In genomic region chr1:145884675-145885074, GRCh38 we compare ENCODE assay signal across 11 cellular contexts. TPM values are rescaled to one million over a fixed set of nuclear protein-coding genes. Genes with fewer than 3 reads are reported as not detected.
DNase-seq lines count a peak whose midpoint lies in the region; ATAC-seq and TF ChIP-seq lines count a peak whose summit lies in the region.
"Had no signal": no experiment of that assay in that cellular context is flagged by ENCODE, and none has a peak within 500 bp of the region (broad histone marks: within the 10 kb centered on the region; RNA-seq: fewer than 3 reads in every experiment).

No MANE protein-coding gene starts in this region.

- H4K20me1 ChIP-seq in IMR-90 (ENCODE audit: insufficient read depth, low read length) = no peaks in the 10 kb centered on the region

- TF ChIP-seq RAD21 in IMR-90 (IDR thresholded peaks at IDR 0.05; ENCODE audit: low read length) = no peak

- peaks cover 17% of the 10 kb centered on the region for H3K27me3 Mint-ChIP-seq in CD8-positive, alpha-beta T cell (ENCODE audit: low read depth)
- peaks cover 38% of the 10 kb centered on the region for H3K27me3 Mint-ChIP-seq in nephron (ENCODE audit: low read depth)

- H3K9me3 Mint-ChIP-seq in CD8-positive, alpha-beta T cell = no peaks in the 10 kb centered on the region
- no peaks in the 10 kb centered on the region for H3K9me3 Mint-ChIP-seq in nephron

- no peak overlapping the region for H3K14ac ChIP-seq in IMR-90 (replicated peaks; ENCODE audit: low read depth, low read length)

- no peak overlapping the region for H3K9ac ChIP-seq in IMR-90 (ENCODE audit: low read depth, low read length)

- in situ Hi-C loops in IMR-90 (cut with MboI; ENCODE audit: low sequenced_read_pairs) = no loop called here

- no peak overlapping the region for H3K18ac ChIP-seq in IMR-90 (ENCODE audit: low read depth, low read length)

- H2BK15ac ChIP-seq in IMR-90 (ENCODE audit: low read depth, low read length) = no peak overlapping the region

- H3K4me1 Mint-ChIP-seq in CD8-positive, alpha-beta T cell (ENCODE audit: low read depth) = peaks cover 17% of the 10 kb centered on the region
- peaks cover 35% of the 10 kb centered on the region for H3K4me1 Mint-ChIP-seq in nephron

- H3K4ac ChIP-seq in IMR-90 (ENCODE audit: low read depth, low read length) = no peak overlapping the region

- TF ChIP-seq POLR2A in IMR-90 (IDR thresholded peaks at IDR 0.05; ENCODE audit: low read depth, low read length) = no peak

- no peaks in the 10 kb centered on the region for H3K27me3 ChIP-seq in CD8-positive, alpha-beta T cell (ENCODE audit: insufficient read depth, low read length)
- H3K27me3 ChIP-seq in IMR-90 (ENCODE audit: control insufficient read depth, insufficient read depth, low read length) = peaks cover 5% of the 10 kb centered on the region; the same call in 1 of the 2 replicates

- no peak for ATAC-seq in CD8-positive, alpha-beta T cell
- ATAC-seq in IMR-90 (ENCODE audit: low read depth) (no peak), GM18502 (IDR thresholded peaks at IDR 0.05; ENCODE audit: poor library complexity, unreplicated experiment) (no peak), GM18498 (IDR thresholded peaks at IDR 0.05; ENCODE audit: unreplicated experiment) (no peak)

- H3K56ac ChIP-seq in IMR-90 (ENCODE audit: extremely low read depth, insufficient read depth, low read length) = no peak overlapping the region

- H2BK20ac ChIP-seq in IMR-90 (ENCODE audit: low read depth, low read length) = no peak overlapping the region

- H2BK120ac ChIP-seq in IMR-90 (ENCODE audit: low read depth, low read length) = no peak overlapping the region

- no peak for DNase-seq in CD8-positive, alpha-beta T cell
- DNase-seq in IMR-90 (peak; percentile 65), dermis blood vessel endothelial cell (peak; percentile 69), cerebellum (ENCODE audit: low spot score) (no peak), NCI-H446 treated with DMSO at 0.1 percent for 48 hours (lab: John Stamatoyannopoulos, UW) (no peak)
- DNase-seq: activated gamma-delta T cell; NCI-H1930; stimulated activated CD4-positive, alpha-beta T cell treated with anti-CD3 and anti-CD28 coated beads, Interleukin-15, amount 100 ng/mL, for 24 hours had no signal

- no peak overlapping the region for H3K4me2 ChIP-seq in IMR-90 (ENCODE audit: low read depth, low read length)

- H3K36me3 Mint-ChIP-seq in CD8-positive, alpha-beta T cell = no peaks in the 10 kb centered on the region
- H3K36me3 Mint-ChIP-seq in nephron (ENCODE audit: low read depth) = no peaks in the 10 kb centered on the region

- no peaks in the 10 kb centered on the region for H3K36me3 ChIP-seq in CD8-positive, alpha-beta T cell (ENCODE audit: insufficient read depth, low read length)
- no peaks in the 10 kb centered on the region for H3K36me3 ChIP-seq in IMR-90 (ENCODE audit: control insufficient read depth, insufficient read depth, low read length)

- no peak for TF ChIP-seq CTCF in CD8-positive, alpha-beta T cell (IDR thresholded peaks at IDR 0.05)
- TF ChIP-seq CTCF in IMR-90 (conservative IDR thresholded peaks at IDR 0.05; ENCODE audit: low read depth, low read length) = no peak
- no peak for TF ChIP-seq CTCF in nephron (IDR thresholded peaks at IDR 0.05; ENCODE audit: unreplicated experiment in 3 of 3)

- no peak overlapping the region for H4K8ac ChIP-seq in IMR-90 (ENCODE audit: low read depth in 2 of 2, low read length in 2 of 2)

- H3K23ac ChIP-seq in IMR-90 (ENCODE audit: low read depth, low read length) = 0 out of 2 replicates have a peak overlapping the region, but pooled peaks have one; percentile 3

- WGBS in IMR-90 (ENCODE audit: extremely low coverage in 2 of 2, insufficient read length in 1 of 2), 2 experiments = 60% methylated on average over 1 of the region's 1 CpG; no CpG with 5 or more reads in 1 of the 2 experiments

- intact Hi-C loops in CD8-positive, alpha-beta T cell (cut with DNase I, micrococcal nuclease) = loop anchor here (1.0 to 5.0 kb wide), 4 partner anchors 25 to 40 kb away; partner anchors contain the start of genes NUDT17 (in 2 of the 2), PEX11B (in 1 of the 2) and PIAS3 (in 1 of the 2)
- intact Hi-C loops in IMR-90 (cut with micrococcal nuclease) = no loop called here

- dilution Hi-C loops in IMR-90 (cut with HindIII; ENCODE audit: low sequenced_read_pairs, unreplicated experiment) = no loop called here

- H3K9me1 ChIP-seq in IMR-90 (ENCODE audit: insufficient read depth, low read length) = 0 out of 2 replicates have a peak, but pooled peaks cover 3% of the 10 kb centered on the region

- H4K5ac ChIP-seq in IMR-90 (ENCODE audit: low read depth, low read length) = no peak overlapping the region

- H3K79me1 ChIP-seq in IMR-90 (ENCODE audit: low read depth in 1 of 2, low read length in 2 of 2) = no peaks in the 10 kb centered on the region

- no peak overlapping the region for H3K4me3 ChIP-seq in CD8-positive, alpha-beta T cell (ENCODE audit: low read depth, low read length)
- no peak overlapping the region for H3K4me3 ChIP-seq in IMR-90 (ENCODE audit: insufficient read depth, low read depth, low read length)

- H2BK5ac ChIP-seq in IMR-90 (ENCODE audit: low read depth, low read length, poor library complexity, severe bottlenecking) = no peak overlapping the region

- no peak overlapping the region for H4K91ac ChIP-seq in IMR-90 (ENCODE audit: insufficient read depth, low read depth, low read length)

- peak overlapping the region; percentile 81 for H3K4me3 Mint-ChIP-seq in CD8-positive, alpha-beta T cell
- peak overlapping the region; percentile 76 to 87 (median 78) for H3K4me3 Mint-ChIP-seq in nephron

- peak overlapping the region; percentile 45 for H2AFZ ChIP-seq in IMR-90 (replicated peaks; ENCODE audit: low read length, poor library complexity)

- peaks cover 8% of the 10 kb centered on the region for H3K4me1 ChIP-seq in CD8-positive, alpha-beta T cell (ENCODE audit: insufficient read depth, low read length)
- 0 out of 2 replicates have a peak, but pooled peaks cover 3% of the 10 kb centered on the region for H3K4me1 ChIP-seq in IMR-90 (ENCODE audit: control insufficient read depth, insufficient read depth, low read length)

- POLR2A ChIA-PET in CD8-positive, alpha-beta T cell (lab: Charles Lee) = interaction anchor here (0.9 to 1.1 kb wide), 2 partner anchors 40 to 43 kb away, joined by 3 read pairs; partner anchors contain the start of genes NUDT17 and RBM8A
- POLR2A ChIA-PET in IMR-90 (lab: Charles Lee; ENCODE audit: unreplicated experiment) = interaction anchor here (0.8 kb wide), 1 partner anchor 26 kb away, joined by 5 read pairs; no protein-coding TSS in a partner anchor

- no peak overlapping the region for H2AK9ac ChIP-seq in IMR-90 (replicated peaks; ENCODE audit: low read depth, low read length, poor library complexity)

- H2AK5ac ChIP-seq in IMR-90 (ENCODE audit: low read depth, low read length) = no peak overlapping the region

- BruUV-seq in IMR-90 (replicated peaks; lab: Mats Ljungman, UMichigan) = no TSS peak

- CTCF ChIA-PET in CD8-positive, alpha-beta T cell (lab: Charles Lee) = interaction anchor here (0.9 to 9.6 kb wide), 4 partner anchors 12 to 79 kb away, joined by 3 to 75 read pairs (median 4); partner anchors contain the start of genes ITGA10 and NUDT17
- CTCF ChIA-PET in IMR-90 (lab: Yijun Ruan, JAX) = no interaction called here

- H3K27ac Mint-ChIP-seq in CD8-positive, alpha-beta T cell = no peak overlapping the region
- no peak overlapping the region for H3K27ac Mint-ChIP-seq in nephron

- H3K27ac ChIP-seq in CD8-positive, alpha-beta T cell (ENCODE audit: low read depth, low read length) = no peak overlapping the region
- no peak overlapping the region for H3K27ac ChIP-seq in IMR-90 (ENCODE audit: insufficient read depth, low read length)

- H3K9me3 ChIP-seq in CD8-positive, alpha-beta T cell (ENCODE audit: low read length) = no peaks in the 10 kb centered on the region
- no peaks in the 10 kb centered on the region for H3K9me3 ChIP-seq in IMR-90 (ENCODE audit: control insufficient read depth, insufficient read depth, low read length)

RNA-seq across cellular contexts. Expression of gene ANKRD35, which starts 1.0 kb away (rescaled TPM):
- not detected for total RNA-seq in CD8-positive, alpha-beta T cell
- total RNA-seq in IMR-90 (2012; rRNA removed) = 0.90 and 1.1 TPM in 2 replicates
- 2.4 TPM in 2 replicates for polyA plus RNA-seq in IMR-90 (2012; rRNA removed)
- polyA plus RNA-seq in IMR-90 (2012; cell fraction: cytosol; rRNA removed) = 2.4 and 2.5 TPM in 2 replicates
- 0.97 and 1.2 TPM in 2 replicates for polyA plus RNA-seq in IMR-90 (2012; cell fraction: nucleus; rRNA removed; ENCODE audit: low replicate concordance)
- 0.09 and 0.17 TPM in 2 replicates for total RNA-seq in dermis blood vessel endothelial cell
- total RNA-seq in cerebellum = 0.73 TPM

RNA-seq across cellular contexts. Expression of gene ITGA10, which starts 25.2 kb away (rescaled TPM):
- total RNA-seq in CD8-positive, alpha-beta T cell = 1 to 10 TPM in 1 of 2 experiments, under 1 TPM in 1; 0.53 to 1.1 TPM
- 0.83 and 0.90 TPM in 2 replicates for total RNA-seq in IMR-90 (2012; rRNA removed)
- 1.3 TPM in 2 replicates for polyA plus RNA-seq in IMR-90 (2012; rRNA removed)
- 0.40 and 0.43 TPM in 2 replicates for polyA plus RNA-seq in IMR-90 (2012; cell fraction: cytosol; rRNA removed)
- polyA plus RNA-seq in IMR-90 (2012; cell fraction: nucleus; rRNA removed; ENCODE audit: low replicate concordance) = 5.5 and 8.1 TPM in 2 replicates
- 3.9 and 4.6 TPM in 2 replicates for total RNA-seq in dermis blood vessel endothelial cell
- total RNA-seq in cerebellum = 2.2 TPM

RNA-seq across cellular contexts. Expression of gene PIAS3, which starts 25.8 kb away (rescaled TPM):
- 10 to 100 TPM; 16.3 to 16.6 TPM for total RNA-seq in CD8-positive, alpha-beta T cell
- total RNA-seq in IMR-90 (2012; rRNA removed) (10.8 and 11.1 TPM in 2 replicates), dermis blood vessel endothelial cell (6.1 and 10.7 TPM in 2 replicates), cerebellum (11.1 TPM)
- 52.9 and 53.7 TPM in 2 replicates for polyA plus RNA-seq in IMR-90 (2012; rRNA removed)
- polyA plus RNA-seq in IMR-90 (2012; cell fraction: cytosol; rRNA removed) = 29.7 and 45.1 TPM in 2 replicates
- polyA plus RNA-seq in IMR-90 (2012; cell fraction: nucleus; rRNA removed; ENCODE audit: low replicate concordance) = 173 and 179 TPM in 2 replicates

RNA-seq across cellular contexts. Expression of gene PEX11B, which starts 33.8 kb away (rescaled TPM):
- total RNA-seq in CD8-positive, alpha-beta T cell = 10 to 100 TPM; 11.8 TPM
- total RNA-seq in IMR-90 (2012; rRNA removed) = 15.4 and 19.7 TPM in 2 replicates
- 22.5 and 24.3 TPM in 2 replicates for polyA plus RNA-seq in IMR-90 (2012; rRNA removed)
- polyA plus RNA-seq in IMR-90 (2012; cell fraction: cytosol; rRNA removed) = 16.2 and 17.8 TPM in 2 replicates
- 11.0 and 16.5 TPM in 2 replicates for polyA plus RNA-seq in IMR-90 (2012; cell fraction: nucleus; rRNA removed; ENCODE audit: low replicate concordance)
- total RNA-seq in dermis blood vessel endothelial cell = 34.0 and 41.4 TPM in 2 replicates
- total RNA-seq in cerebellum = 22.5 TPM

RNA-seq across cellular contexts. Expression of gene NUDT17, which starts 39.2 kb away (rescaled TPM):
- 1 to 10 TPM; 1.4 TPM for total RNA-seq in CD8-positive, alpha-beta T cell
- total RNA-seq in IMR-90 (2012; rRNA removed) (2.3 and 2.8 TPM in 2 replicates), dermis blood vessel endothelial cell (2.4 TPM in 2 replicates), cerebellum (4.5 TPM)
- polyA plus RNA-seq in IMR-90 (2012; rRNA removed) = 1.6 and 2.8 TPM in 2 replicates
- polyA plus RNA-seq in IMR-90 (2012; cell fraction: cytosol; rRNA removed) = 2.3 and 2.5 TPM in 2 replicates
- polyA plus RNA-seq in IMR-90 (2012; cell fraction: nucleus; rRNA removed; ENCODE audit: low replicate concordance) = 5.6 and 6.7 TPM in 2 replicates

Comparison
In these comparisons a context has a peak if more than half of its experiments do, and no peak if none do; other contexts are left out.
1. DNase-seq: peak in IMR-90 (single experiment) and dermis blood vessel endothelial cell (single experiment); none in CD8-positive, alpha-beta T cell (0 of 7), cerebellum (single experiment) and NCI-H446 treated with DMSO at 0.1 percent for 48 hours (single experiment).